In the genomic region with DNA sequence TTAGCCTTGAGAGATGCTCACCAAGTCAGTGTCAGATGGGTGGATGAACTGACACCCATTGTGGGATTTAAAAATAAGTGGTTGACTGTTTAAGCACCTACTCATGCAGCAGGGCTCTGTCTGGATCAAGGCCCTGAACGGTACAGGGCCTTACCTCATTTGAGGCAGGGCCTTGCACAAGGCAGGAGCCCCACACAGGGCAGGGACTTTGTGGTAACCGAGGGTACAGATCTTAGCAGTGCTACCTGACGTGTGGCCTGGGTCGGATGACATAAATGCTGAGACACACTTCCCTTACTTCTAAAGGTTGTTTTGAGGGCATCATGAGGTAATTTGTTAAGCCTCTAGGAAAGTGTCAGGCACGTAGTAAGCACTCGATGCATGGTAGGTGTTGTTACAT, we compare ENCODE assay signal across 22 cellular contexts. TPM values are rescaled to one million over a fixed set of nuclear protein-coding genes. Genes with fewer than 3 reads are reported as not detected.
DNase-seq lines count a peak whose midpoint lies in the region; ATAC-seq, FAIRE-seq and TF ChIP-seq lines count a peak whose summit lies in the region.
"Had no signal": no experiment of that assay in that cellular context is flagged by ENCODE, and none has a peak within 500 bp of the region (broad histone marks: within the 10 kb centered on the region; RNA-seq: fewer than 3 reads in every experiment).

No MANE protein-coding gene starts in this region.

- H3K4me2 ChIP-seq in K562 (ENCODE audit: insufficient read depth, low read length), result no peak overlapping the region

- no peaks in the 10 kb centered on the region for H3K9me1 ChIP-seq in K562 (ENCODE audit: control insufficient read depth, insufficient read depth, low read length)

- FAIRE-seq in K562 (lab: Jason Lieb, UNC), result peak; percentile 44
- FAIRE-seq: GM12878, H54, HepG2 had no signal

- peaks cover 3% of the 10 kb centered on the region; the same call in 2 of the 3 replicates for H3K79me2 ChIP-seq in K562 (ENCODE audit: control insufficient read depth, insufficient read depth, low read length)

- H3K9ac ChIP-seq in K562 (ENCODE audit: insufficient read depth in 1 of 2, low read depth in 2 of 2, low read length in 2 of 2), result no peak overlapping the region

- no peak for TF ChIP-seq RAD21 in K562 (CRISPR knock-in tag; conservative IDR thresholded peaks at IDR 0.05 in 1 of 2, IDR thresholded peaks at IDR 0.05 in 1 of 2)

- TF ChIP-seq POLR2A in K562 (conservative IDR thresholded peaks at IDR 0.05), result no peak

- H3K4me3 Mint-ChIP-seq in activated T-cell treated with anti-CD3 and anti-CD28 coated beads, Interleukin-2, amount 50 U/mL, for 72 hours, result no peak overlapping the region
- H3K4me3 Mint-ChIP-seq in T-helper 17 cell, result no peak overlapping the region
- no peak overlapping the region for H3K4me3 Mint-ChIP-seq in stimulated activated naive CD8-positive, alpha-beta T cell treated with anti-CD3 and anti-CD28 coated beads, Interleukin-15, amount 100 ng/mL, for 72 hours
- H3K4me3 Mint-ChIP-seq: CD4-positive, CD25-positive, alpha-beta regulatory T cell had no signal

- H3K27ac Mint-ChIP-seq in activated T-cell treated with anti-CD3 and anti-CD28 coated beads, Interleukin-2, amount 50 U/mL, for 72 hours, result no peak overlapping the region
- no peak overlapping the region for H3K27ac Mint-ChIP-seq in T-helper 17 cell
- peak overlapping the region in 1 of 2 donors; percentile 34 for H3K27ac Mint-ChIP-seq in stimulated activated naive CD8-positive, alpha-beta T cell treated with anti-CD3 and anti-CD28 coated beads, Interleukin-15, amount 100 ng/mL, for 72 hours
- H3K27ac Mint-ChIP-seq: CD4-positive, CD25-positive, alpha-beta regulatory T cell had no signal

- WGBS in K562 (ENCODE audit: insufficient coverage, low coverage, missing lambda C conversion rate), result 35% methylated on average over 6 of the region's 6 CpGs

- no peaks in the 10 kb centered on the region for H3K9me3 Mint-ChIP-seq in activated T-cell treated with anti-CD3 and anti-CD28 coated beads, Interleukin-2, amount 50 U/mL, for 72 hours
- no peaks in the 10 kb centered on the region for H3K9me3 Mint-ChIP-seq in stimulated activated naive CD8-positive, alpha-beta T cell treated with anti-CD3 and anti-CD28 coated beads, Interleukin-15, amount 100 ng/mL, for 72 hours

- H3K4me1 Mint-ChIP-seq in activated T-cell treated with anti-CD3 and anti-CD28 coated beads, Interleukin-2, amount 50 U/mL, for 72 hours (ENCODE audit: low read depth), result no peaks in the 10 kb centered on the region
- peaks cover 16% of the 10 kb centered on the region for H3K4me1 Mint-ChIP-seq in T-helper 17 cell
- H3K4me1 Mint-ChIP-seq in stimulated activated naive CD8-positive, alpha-beta T cell treated with anti-CD3 and anti-CD28 coated beads, Interleukin-15, amount 100 ng/mL, for 72 hours, result peaks cover 7% of the 10 kb centered on the region

- POLR2A ChIA-PET in K562 (lab: Yijun Ruan, JAX), result no interaction called here

- no peak overlapping the region for H3K27ac ChIP-seq in K562 (ENCODE audit: extremely low read depth, low read depth, low read length)
- H3K27ac ChIP-seq: HL-60, SJCRH30 had no signal

- BruUV-seq in K562 (replicated peaks; lab: Mats Ljungman, UMichigan), result no TSS peak

- in situ Hi-C loops in K562 (cut with MboI), result no loop called here

- no peak for TF ChIP-seq CTCF in K562 (IDR thresholded peaks at IDR 0.05 in 2 of 3, conservative IDR thresholded peaks at IDR 0.05 in 1 of 3; ENCODE audit: insufficient read depth in 2 of 3, low read depth in 1 of 3, low read length in 3 of 3)

- intact Hi-C loops in K562 (cut with micrococcal nuclease), result no loop called here

- no peaks in the 10 kb centered on the region for H4K20me1 ChIP-seq in K562 (replicated peaks; ENCODE audit: control insufficient read depth, insufficient read depth, low read length)

- H3K36me3 Mint-ChIP-seq in activated T-cell treated with anti-CD3 and anti-CD28 coated beads, Interleukin-2, amount 50 U/mL, for 72 hours (ENCODE audit: insufficient read depth in 2 of 2), result peaks cover 1 to 7% of the 10 kb centered on the region in 2 donors
- H3K36me3 Mint-ChIP-seq in T-helper 17 cell (ENCODE audit: low read depth), result peaks cover 7% of the 10 kb centered on the region

- peaks cover 7 to 29% of the 10 kb centered on the region in 2 experiments for H3K4me1 ChIP-seq in K562 (replicated peaks in 1 of 2; ENCODE audit: control insufficient read depth in 2 of 2, insufficient read depth in 2 of 2, low read length in 2 of 2)

- no peak overlapping the region for H2AFZ ChIP-seq in K562 (ENCODE audit: low read depth, low read length)

- H3K4me3 ChIP-seq in K562, result no peak overlapping the region
- H3K4me3 ChIP-seq: GM12878, SJCRH30 had no signal

- H3K27me3 Mint-ChIP-seq in activated T-cell treated with anti-CD3 and anti-CD28 coated beads, Interleukin-2, amount 50 U/mL, for 72 hours (ENCODE audit: low read depth), result no peaks in the 10 kb centered on the region
- H3K27me3 Mint-ChIP-seq in T-helper 17 cell, result no peaks in the 10 kb centered on the region
- no peaks in the 10 kb centered on the region for H3K27me3 Mint-ChIP-seq in stimulated activated naive CD8-positive, alpha-beta T cell treated with anti-CD3 and anti-CD28 coated beads, Interleukin-15, amount 100 ng/mL, for 72 hours
- H3K27me3 Mint-ChIP-seq: CD4-positive, CD25-positive, alpha-beta regulatory T cell had no signal

- H3K9me3 ChIP-seq in T-helper 17 cell (ENCODE audit: control insufficient read depth, low read length, poor library complexity, severe bottlenecking), result no peaks in the 10 kb centered on the region
- H3K9me3 ChIP-seq in K562 (replicated peaks; ENCODE audit: control insufficient read depth, insufficient read depth, low read depth, low read length), result no peaks in the 10 kb centered on the region
- H3K9me3 ChIP-seq: SJCRH30 had no signal

- peak; percentile 19 to 21 for DNase-seq in activated T-cell treated with anti-CD3 and anti-CD28 coated beads, Interleukin-2, amount 50 U/mL, for 72 hours
- no peak for DNase-seq in activated T-cell treated with anti-CD3 and anti-CD28 coated beads, Interleukin-2, amount 50 U/mL, for 1 hour
- no peak for DNase-seq in T-helper 17 cell
- no peak for DNase-seq in K562 (ENCODE audit: extremely low read depth in 1 of 4, low spot score in 3 of 4)
- no peak for DNase-seq in stimulated activated naive CD8-positive, alpha-beta T cell treated with anti-CD3 and anti-CD28 coated beads, Interleukin-15, amount 100 ng/mL, for 72 hours
- no peak for DNase-seq in activated CD4-positive, CD25-positive, alpha-beta regulatory T cell treated with anti-CD3 and anti-CD28 coated beads, Interleukin-2, amount 50 U/mL, for 72 hours
- no peak for DNase-seq in D341Med (ENCODE audit: low spot score)
- DNase-seq: CD4-positive, CD25-positive, alpha-beta regulatory T cell; DND-41; KG1; NCI-H1092; NCI-H1436; NCI-H187 treated with DMSO at 0.1 percent for 48 hours; NCI-H2107; NCI-H446 treated with DMSO at 0.1 percent for 48 hours; NCI-H69; SJCRH30 had no signal

- H3K36me3 ChIP-seq in K562 (ENCODE audit: control insufficient read depth, insufficient read depth, low read length), result no peaks in the 10 kb centered on the region
- H3K36me3 ChIP-seq: SJCRH30 had no signal

- H3K27me3 ChIP-seq in K562 (ENCODE audit: control insufficient read depth in 2 of 2, insufficient read depth in 2 of 2, low read length in 2 of 2), result no peaks in the 10 kb centered on the region
- H3K27me3 ChIP-seq: SJCRH30 had no signal

- CTCF ChIA-PET in K562 (lab: Yijun Ruan, JAX; ENCODE audit: low intra/inter-chr PET ratio), result no interaction called here

- ATAC-seq in activated T-cell treated with anti-CD3 and anti-CD28 coated beads, Interleukin-2, amount 50 U/mL, for 72 hours (replicated peaks in 1 of 2), result peak; percentile 89 to 96
- peak; percentile 50 for ATAC-seq in T-helper 17 cell
- no peak; the same call in 2 of the 3 replicates for ATAC-seq in K562
- ATAC-seq in stimulated activated naive CD8-positive, alpha-beta T cell treated with anti-CD3 and anti-CD28 coated beads, Interleukin-15, amount 100 ng/mL, for 72 hours, result peak; percentile 79
- ATAC-seq: GM12878, HepG2, Panc1 had no signal

- no peak for TF ChIP-seq EP300 in K562 (IDR thresholded peaks at IDR 0.05; ENCODE audit: low read length)

TF ChIP-seq in K562, 482 proteins besides CTCF, POLR2A, EP300 and RAD21:
- TF ChIP-seq CREM (IDR thresholded peaks at IDR 0.05; ENCODE audit: low read depth), result 0 out of 2 replicates have a peak, but pooled peaks have one; percentile 12
- TF ChIP-seq SMAD4 (CRISPR knock-in tag; conservative IDR thresholded peaks at IDR 0.05), result 0 out of 2 replicates have a peak, but pooled peaks have one; percentile 10
- TF ChIP-seq, protein P1, sequence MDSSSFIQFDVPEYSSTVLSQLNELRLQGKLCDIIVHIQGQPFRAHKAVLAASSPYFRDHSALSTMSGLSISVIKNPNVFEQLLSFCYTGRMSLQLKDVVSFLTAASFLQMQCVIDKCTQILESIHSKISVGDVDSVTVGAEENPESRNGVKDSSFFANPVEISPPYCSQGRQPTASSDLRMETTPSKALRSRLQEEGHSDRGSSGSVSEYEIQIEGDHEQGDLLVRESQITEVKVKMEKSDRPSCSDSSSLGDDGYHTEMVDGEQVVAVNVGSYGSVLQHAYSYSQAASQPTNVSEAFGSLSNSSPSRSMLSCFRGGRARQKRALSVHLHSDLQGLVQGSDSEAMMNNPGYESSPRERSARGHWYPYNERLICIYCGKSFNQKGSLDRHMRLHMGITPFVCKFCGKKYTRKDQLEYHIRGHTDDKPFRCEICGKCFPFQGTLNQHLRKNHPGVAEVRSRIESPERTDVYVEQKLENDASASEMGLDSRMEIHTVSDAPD (CRISPR knock-in tag; IDR thresholded peaks at IDR 0.05), result no peak

RNA-seq across cellular contexts. Expression of a gene that starts 59.5 kb away (rescaled TPM):
- 1 to 10 TPM; 3.7 to 5.2 TPM for total RNA-seq in activated T-cell treated with anti-CD3 and anti-CD28 coated beads, Interleukin-2, amount 50 U/mL, for 72 hours
- 10 to 100 TPM; 13.7 to 16.4 TPM for total RNA-seq in T-helper 17 cell
- total RNA-seq in K562 (2011; cell fraction: chromatin; rRNA removed; ENCODE audit: low replicate concordance), result 126 and 340 TPM in 2 replicates
- total RNA-seq in K562 (2011; cell fraction: nucleolus; rRNA removed), result 201 and 257 TPM in 2 replicates
- total RNA-seq in K562 (2011; cell fraction: nucleoplasm; rRNA removed), result 135 and 137 TPM in 2 replicates
- 25.7 and 29.7 TPM in 2 replicates for total RNA-seq in K562 (2014; rRNA removed)
- 11.4 and 14.0 TPM in 2 replicates for total RNA-seq in K562 (2014; rRNA removed; fragmentation: Illumina TruSeq; extraction: Trizol)
- total RNA-seq in K562 (2015; rRNA removed; fragmentation: Illumina TruSeq; extraction: Trizol), result 14.4 and 15.6 TPM in 2 replicates
- total RNA-seq in K562 (2021), result 49.3 and 59.9 TPM in 2 replicates
- polyA plus RNA-seq in K562 (2011; rRNA removed), result 39.2 and 54.7 TPM in 2 replicates
- 30.3 and 79.8 TPM in 2 replicates for polyA plus RNA-seq in K562 (2011; cell fraction: cytosol; rRNA removed)
- polyA plus RNA-seq in K562 (2011; cell fraction: nucleus; rRNA removed), result 230 and 364 TPM in 2 replicates
- 30.0 and 54.1 TPM in 2 replicates for polyA plus RNA-seq in K562 (2012)
- 16.8 and 30.4 TPM in 2 replicates for polyA plus RNA-seq in K562 (2014; fragmentation: Illumina TruSeq; extraction: Trizol)
- under 1 TPM; 0.23 to 0.35 TPM for polyA plus RNA-seq in K562 (2014; fragmentation: Nextera tagmentation; extraction: Ambion mirVana)
- polyA plus RNA-seq in K562 (2014; rRNA removed), result 32.3 and 37.7 TPM in 2 replicates
- polyA minus RNA-seq in K562 (2011; rRNA and poly(A)+ RNA removed), result 37.0 and 87.9 TPM in 2 replicates
- polyA minus RNA-seq in K562 (2011; cell fraction: cytosol; rRNA and poly(A)+ RNA removed), result 46.9 and 52.1 TPM in 2 replicates
- 79.0 and 94.2 TPM in 2 replicates for polyA minus RNA-seq in K562 (2011; cell fraction: nucleus; rRNA and poly(A)+ RNA removed)

Comparison
In these comparisons a context has a peak if more than half of its experiments do, and no peak if none do; other contexts are left out.
1. DNase-seq: peak in activated T-cell treated with anti-CD3 and anti-CD28 coated beads, Interleukin-2, amount 50 U/mL, for 72 hours (2 of 2); none in activated T-cell treated with anti-CD3 and anti-CD28 coated beads, Interleukin-2, amount 50 U/mL, for 1 hour (single experiment), T-helper 17 cell (0 of 3), K562 (0 of 4), stimulated activated naive CD8-positive, alpha-beta T cell treated with anti-CD3 and anti-CD28 coated beads, Interleukin-15, amount 100 ng/mL, for 72 hours (0 of 2), activated CD4-positive, CD25-positive, alpha-beta regulatory T cell treated with anti-CD3 and anti-CD28 coated beads, Interleukin-2, amount 50 U/mL, for 72 hours (single experiment) and D341Med (single experiment).